In the genomic region with DNA sequence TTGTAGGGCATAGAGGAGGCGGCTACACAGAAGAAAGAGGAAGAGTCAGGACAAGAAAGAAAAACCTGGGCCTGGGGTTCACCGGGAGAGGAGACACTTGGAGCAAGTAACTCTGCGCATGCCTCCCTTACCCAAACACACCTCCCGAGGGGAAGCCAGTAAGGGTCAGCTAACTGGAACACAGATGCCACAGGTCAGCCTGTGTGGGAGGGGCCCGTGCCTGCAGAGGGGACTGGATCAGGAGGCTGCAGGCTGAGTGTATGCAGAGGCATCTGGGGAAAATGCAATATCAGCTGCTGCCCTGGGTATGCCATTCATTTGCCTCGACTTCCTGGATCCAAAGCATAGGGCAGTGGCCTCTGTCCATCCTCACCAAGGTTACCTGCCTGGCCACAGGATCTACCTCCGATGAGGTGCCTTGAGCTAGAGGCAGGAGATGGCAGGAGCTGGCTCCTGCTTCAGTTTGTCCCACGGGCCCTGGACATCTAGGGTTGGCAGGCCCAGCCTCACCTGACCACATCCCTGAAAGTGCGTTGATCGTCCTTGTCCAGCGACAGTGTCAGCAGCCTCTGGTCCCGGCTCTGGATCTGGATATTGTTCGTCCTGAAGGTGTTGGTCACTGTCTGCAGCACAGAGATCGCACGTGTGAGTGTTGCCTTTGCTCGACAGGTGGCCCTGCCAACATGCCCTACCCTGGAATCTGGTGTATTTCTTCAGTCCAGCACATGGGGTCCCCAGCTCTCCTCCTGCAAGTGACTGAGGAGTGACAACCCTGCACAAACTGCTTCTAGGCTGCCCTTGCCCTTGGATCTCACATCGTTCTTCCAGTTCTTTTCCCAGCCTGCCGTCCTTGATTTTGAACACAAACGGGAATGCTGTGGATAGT, we compare ENCODE assay signal across 1 cellular context.
TF ChIP-seq lines count a peak whose summit lies in the region.

No MANE protein-coding gene starts in this region.

TF ChIP-seq in GM23338, 12 proteins besides CTCF, POLR2A, EP300 and RAD21 (continued from another document):
- TF ChIP-seq, protein P1, sequence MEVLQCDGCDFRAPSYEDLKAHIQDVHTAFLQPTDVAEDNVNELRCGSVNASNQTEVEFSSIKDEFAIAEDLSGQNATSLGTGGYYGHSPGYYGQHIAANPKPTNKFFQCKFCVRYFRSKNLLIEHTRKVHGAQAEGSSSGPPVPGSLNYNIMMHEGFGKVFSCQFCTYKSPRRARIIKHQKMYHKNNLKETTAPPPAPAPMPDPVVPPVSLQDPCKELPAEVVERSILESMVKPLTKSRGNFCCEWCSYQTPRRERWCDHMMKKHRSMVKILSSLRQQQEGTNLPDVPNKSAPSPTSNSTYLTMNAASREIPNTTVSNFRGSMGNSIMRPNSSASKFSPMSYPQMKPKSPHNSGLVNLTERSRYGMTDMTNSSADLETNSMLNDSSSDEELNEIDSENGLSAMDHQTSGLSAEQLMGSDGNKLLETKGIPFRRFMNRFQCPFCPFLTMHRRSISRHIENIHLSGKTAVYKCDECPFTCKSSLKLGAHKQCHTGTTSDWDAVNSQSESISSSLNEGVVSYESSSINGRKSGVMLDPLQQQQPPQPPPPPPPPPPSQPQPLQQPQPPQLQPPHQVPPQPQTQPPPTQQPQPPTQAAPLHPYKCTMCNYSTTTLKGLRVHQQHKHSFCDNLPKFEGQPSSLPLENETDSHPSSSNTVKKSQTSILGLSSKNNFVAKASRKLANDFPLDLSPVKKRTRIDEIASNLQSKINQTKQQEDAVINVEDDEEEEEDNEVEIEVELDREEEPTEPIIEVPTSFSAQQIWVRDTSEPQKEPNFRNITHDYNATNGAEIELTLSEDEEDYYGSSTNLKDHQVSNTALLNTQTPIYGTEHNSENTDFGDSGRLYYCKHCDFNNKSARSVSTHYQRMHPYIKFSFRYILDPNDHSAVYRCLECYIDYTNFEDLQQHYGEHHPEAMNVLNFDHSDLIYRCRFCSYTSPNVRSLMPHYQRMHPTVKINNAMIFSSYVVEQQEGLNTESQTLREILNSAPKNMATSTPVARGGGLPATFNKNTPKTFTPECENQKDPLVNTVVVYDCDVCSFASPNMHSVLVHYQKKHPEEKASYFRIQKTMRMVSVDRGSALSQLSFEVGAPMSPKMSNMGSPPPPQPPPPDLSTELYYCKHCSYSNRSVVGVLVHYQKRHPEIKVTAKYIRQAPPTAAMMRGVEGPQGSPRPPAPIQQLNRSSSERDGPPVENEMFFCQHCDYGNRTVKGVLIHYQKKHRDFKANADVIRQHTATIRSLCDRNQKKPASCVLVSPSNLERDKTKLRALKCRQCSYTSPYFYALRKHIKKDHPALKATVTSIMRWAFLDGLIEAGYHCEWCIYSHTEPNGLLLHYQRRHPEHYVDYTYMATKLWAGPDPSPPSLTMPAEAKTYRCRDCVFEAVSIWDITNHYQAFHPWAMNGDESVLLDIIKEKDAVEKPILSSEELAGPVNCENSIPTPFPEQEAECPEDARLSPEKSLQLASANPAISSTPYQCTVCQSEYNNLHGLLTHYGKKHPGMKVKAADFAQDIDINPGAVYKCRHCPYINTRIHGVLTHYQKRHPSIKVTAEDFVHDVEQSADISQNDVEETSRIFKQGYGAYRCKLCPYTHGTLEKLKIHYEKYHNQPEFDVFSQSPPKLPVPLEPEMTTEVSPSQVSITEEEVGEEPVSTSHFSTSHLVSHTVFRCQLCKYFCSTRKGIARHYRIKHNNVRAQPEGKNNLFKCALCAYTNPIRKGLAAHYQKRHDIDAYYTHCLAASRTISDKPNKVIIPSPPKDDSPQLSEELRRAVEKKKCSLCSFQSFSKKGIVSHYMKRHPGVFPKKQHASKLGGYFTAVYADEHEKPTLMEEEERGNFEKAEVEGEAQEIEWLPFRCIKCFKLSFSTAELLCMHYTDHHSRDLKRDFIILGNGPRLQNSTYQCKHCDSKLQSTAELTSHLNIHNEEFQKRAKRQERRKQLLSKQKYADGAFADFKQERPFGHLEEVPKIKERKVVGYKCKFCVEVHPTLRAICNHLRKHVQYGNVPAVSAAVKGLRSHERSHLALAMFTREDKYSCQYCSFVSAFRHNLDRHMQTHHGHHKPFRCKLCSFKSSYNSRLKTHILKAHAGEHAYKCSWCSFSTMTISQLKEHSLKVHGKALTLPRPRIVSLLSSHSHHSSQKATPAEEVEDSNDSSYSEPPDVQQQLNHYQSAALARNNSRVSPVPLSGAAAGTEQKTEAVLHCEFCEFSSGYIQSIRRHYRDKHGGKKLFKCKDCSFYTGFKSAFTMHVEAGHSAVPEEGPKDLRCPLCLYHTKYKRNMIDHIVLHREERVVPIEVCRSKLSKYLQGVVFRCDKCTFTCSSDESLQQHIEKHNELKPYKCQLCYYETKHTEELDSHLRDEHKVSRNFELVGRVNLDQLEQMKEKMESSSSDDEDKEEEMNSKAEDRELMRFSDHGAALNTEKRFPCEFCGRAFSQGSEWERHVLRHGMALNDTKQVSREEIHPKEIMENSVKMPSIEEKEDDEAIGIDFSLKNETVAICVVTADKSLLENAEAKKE (CRISPR knock-in tag; IDR thresholded peaks at IDR 0.05) = no peak
- TF ChIP-seq ZNF114 (CRISPR knock-in tag; IDR thresholded peaks at IDR 0.05) (no peak), EZH2phosphoT487 (IDR thresholded peaks at IDR 0.05; ENCODE audit: unreplicated experiment) (no peak)
